8 cellular contexts compared by ENCODE assay signal in genomic region chr10:84267503-84268126, GRCh38. TPM values are rescaled to one million over a fixed set of nuclear protein-coding genes. Genes with fewer than 3 reads are reported as not detected.
DNase-seq lines count a peak whose midpoint lies in the region; ATAC-seq and TF ChIP-seq lines count a peak whose summit lies in the region.

No MANE protein-coding gene starts in this region.

- POLR2A ChIA-PET in WTC11 (lab: Charles Lee), result interaction anchor here (0.6 to 1.2 kb wide), 3 partner anchors 61 to 464 kb away, joined by 3 to 4 read pairs (median 4); partner anchors contain the start of gene CCSER2

- H3K27ac ChIP-seq in lower lobe of right lung, result no peak overlapping the region

- no peak overlapping the region for H3K27ac Mint-ChIP-seq in WTC11

- H3K4me1 Mint-ChIP-seq in WTC11, result peaks cover 15% of the 10 kb centered on the region

- ATAC-seq in WTC11 (peak; percentile 76), lower lobe of right lung (peak; percentile 47 to 56)

- no peaks in the 10 kb centered on the region for H3K36me3 ChIP-seq in lower lobe of right lung

- H3K4me1 ChIP-seq in lower lobe of right lung, result peaks cover 14% of the 10 kb centered on the region

- H3K9me3 ChIP-seq in lower lobe of right lung, result no peaks in the 10 kb centered on the region

- CTCF ChIA-PET in WTC11 (lab: Charles Lee), result interaction anchor here (0.6 to 7.0 kb wide), 51 partner anchors 9 to 398 kb away, joined by 3 to 261 read pairs (median 5); partner anchors contain the start of gene CCSER2

- no peak overlapping the region for H3K4me3 Mint-ChIP-seq in WTC11

- H3K9me3 Mint-ChIP-seq in WTC11, result no peaks in the 10 kb centered on the region

- no peaks in the 10 kb centered on the region for H3K27me3 ChIP-seq in lower lobe of right lung (ENCODE audit: low read depth)

- DNase-seq in NK-92 treated with Interleukin-12 subunit alpha and Interleukin-12 subunit beta, amount 100 ng/mL, for 24 hours (lab: John Stamatoyannopoulos, UW), result peak; percentile 6
- DNase-seq in NK-92 (lab: John Stamatoyannopoulos, UW; ENCODE audit: unreplicated experiment) (no peak), KG1 (lab: John Stamatoyannopoulos, UW) (peak; percentile 21), WTC11 (ENCODE audit: low spot score) (peak; percentile 86), cerebellar cortex (ENCODE audit: low spot score) (peak; percentile 21), lower lobe of right lung (peak; percentile 67), NCI-H446 treated with DMSO at 0.1 percent for 48 hours (lab: John Stamatoyannopoulos, UW) (no peak)
- peak; percentile 43 to 69 for DNase-seq in stimulated activated CD8-positive, alpha-beta memory T cell treated with anti-CD3 and anti-CD28 coated beads, Interleukin-7, amount 100 ng/mL, for 48 hours (ENCODE audit: extremely low read depth in 1 of 2, low read depth in 1 of 2)

- intact Hi-C loops in lower lobe of right lung (cut with DNase I), result loop anchor here (5.0 to 10.0 kb wide), 2 partner anchors 107 to 270 kb away; no protein-coding TSS in a partner anchor

- no peak overlapping the region for H3K4me3 ChIP-seq in lower lobe of right lung

- peaks cover 10% of the 10 kb centered on the region for H3K27me3 Mint-ChIP-seq in WTC11 (ENCODE audit: low read depth)

- TF ChIP-seq CTCF in WTC11 (IDR thresholded peaks at IDR 0.05) (peak; percentile 41), lower lobe of right lung (IDR thresholded peaks at IDR 0.05) (peak; percentile 68)

- no peaks in the 10 kb centered on the region for H3K36me3 Mint-ChIP-seq in WTC11

TF ChIP-seq in WTC11, 78 proteins besides CTCF, POLR2A, EP300 and RAD21:
- no peak for TF ChIP-seq FOXP1 (CRISPR knock-in tag; IDR thresholded peaks at IDR 0.05; ENCODE audit: borderline replicate concordance)
- TF ChIP-seq ELF4 (CRISPR knock-in tag; IDR thresholded peaks at IDR 0.05; ENCODE audit: low read depth), result no peak
- no peak for TF ChIP-seq ERG (CRISPR knock-in tag; IDR thresholded peaks at IDR 0.05)
- TF ChIP-seq ZNF671 (CRISPR knock-in tag; IDR thresholded peaks at IDR 0.05), result no peak
- TF ChIP-seq PRDM15 (CRISPR knock-in tag; IDR thresholded peaks at IDR 0.05), result no peak
- TF ChIP-seq NR1H2 (CRISPR knock-in tag; IDR thresholded peaks at IDR 0.05), result no peak
- no peak for TF ChIP-seq ZNF416 (CRISPR knock-in tag; IDR thresholded peaks at IDR 0.05)
- no peak for TF ChIP-seq GABPB1 (CRISPR knock-in tag; IDR thresholded peaks at IDR 0.05)

RNA-seq across cellular contexts. Expression of gene RGR, which starts 22.8 kb away (rescaled TPM):
- total RNA-seq in WTC11 (2021) (not detected in 3 replicates), lower lobe of right lung (not detected)

RNA-seq across cellular contexts. Expression of gene LRIT1, which starts 26.3 kb away (rescaled TPM):
- total RNA-seq in WTC11 (2021), result not detected in 3 replicates
- total RNA-seq in lower lobe of right lung, result not detected

RNA-seq across cellular contexts. Expression of gene LRIT2, which starts 42.3 kb away (rescaled TPM):
- not detected in 3 replicates for total RNA-seq in WTC11 (2021)
- total RNA-seq in lower lobe of right lung, result not detected

Comparison
In these comparisons a context has a peak if more than half of its experiments do, and no peak if none do; other contexts are left out.
1. DNase-seq: peak in NK-92 treated with Interleukin-12 subunit alpha and Interleukin-12 subunit beta, amount 100 ng/mL, for 24 hours (single experiment), KG1 (single experiment), WTC11 (single experiment), cerebellar cortex (single experiment), lower lobe of right lung (single experiment) and stimulated activated CD8-positive, alpha-beta memory T cell treated with anti-CD3 and anti-CD28 coated beads, Interleukin-7, amount 100 ng/mL, for 48 hours (2 of 2); none in NK-92 (single experiment) and NCI-H446 treated with DMSO at 0.1 percent for 48 hours (single experiment).